Comparison of ENCODE assay signal across 24 cellular contexts in the genomic region with DNA sequence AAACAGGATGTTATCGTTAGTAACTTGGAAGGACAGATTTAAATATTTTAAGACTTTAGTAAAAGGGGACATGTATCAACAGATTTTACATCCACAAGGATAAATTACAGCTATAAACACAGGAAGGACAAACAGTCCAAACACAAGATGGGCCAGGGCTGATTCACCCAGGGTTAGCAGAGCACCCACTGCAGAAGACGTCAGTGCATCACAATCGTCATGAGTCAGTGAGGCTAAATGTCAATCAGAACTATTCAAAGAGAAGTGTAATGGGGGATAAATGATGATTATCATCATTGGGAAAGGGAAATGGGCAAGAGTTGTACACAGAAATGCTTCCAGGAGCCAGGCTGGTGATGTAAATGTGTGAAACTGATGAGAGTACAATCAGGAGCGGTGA.
A peak's percentile ranks its signal among the peaks of the same experiment; 100 is the strongest.
DNase-seq lines count a peak whose midpoint lies in the region; ATAC-seq and TF ChIP-seq lines count a peak whose summit lies in the region.
"Had no signal": no experiment of that assay in that cellular context is flagged by ENCODE, and none has a peak within 500 bp of the region (broad histone marks: within the 10 kb centered on the region; RNA-seq: fewer than 3 reads in every experiment).

No MANE protein-coding gene starts in this region.

- H2BK15ac ChIP-seq in IMR-90 (ENCODE audit: low read depth, low read length), result no peak overlapping the region

- no peak overlapping the region for H2BK5ac ChIP-seq in IMR-90 (ENCODE audit: low read depth, low read length, poor library complexity, severe bottlenecking)

- WGBS in IMR-90 (ENCODE audit: extremely low coverage in 2 of 2, insufficient read length in 1 of 2), 2 experiments, result 50% methylated on average over 2 of the region's 4 CpGs; no CpG with 5 or more reads in 1 of the 2 experiments

- no peaks in the 10 kb centered on the region; the same call in 1 of the 2 replicates for H3K27me3 ChIP-seq in IMR-90 (ENCODE audit: control insufficient read depth, insufficient read depth, low read length)
- H3K27me3 ChIP-seq: BLaER1, dorsolateral prefrontal cortex, gastroesophageal sphincter, SJSA1, thyroid gland had no signal

- CTCF ChIA-PET in IMR-90 (lab: Yijun Ruan, JAX), result no interaction called here

- no peak overlapping the region for H3K27ac ChIP-seq in IMR-90 (ENCODE audit: insufficient read depth, low read length)
- H3K27ac ChIP-seq: BLaER1, dorsolateral prefrontal cortex, gastroesophageal sphincter, parathyroid adenoma, SJSA1, thyroid gland had no signal

- H3K4ac ChIP-seq in IMR-90 (ENCODE audit: low read depth, low read length), result no peak overlapping the region

- H3K9me3 ChIP-seq in IMR-90 (ENCODE audit: control insufficient read depth, insufficient read depth, low read length), result no peaks in the 10 kb centered on the region
- H3K9me3 ChIP-seq: BLaER1, gastroesophageal sphincter, SJSA1, thyroid gland had no signal

- H3K36me3 ChIP-seq in IMR-90 (ENCODE audit: control insufficient read depth, insufficient read depth, low read length), result no peaks in the 10 kb centered on the region
- H3K36me3 ChIP-seq: BLaER1, gastroesophageal sphincter, SJSA1, thyroid gland had no signal

- H4K5ac ChIP-seq in IMR-90 (ENCODE audit: low read depth, low read length), result no peak overlapping the region

- TF ChIP-seq RAD21 in IMR-90 (IDR thresholded peaks at IDR 0.05; ENCODE audit: low read length), result no peak

- no peak overlapping the region for H2BK120ac ChIP-seq in IMR-90 (ENCODE audit: low read depth, low read length)

- H3K9ac ChIP-seq in IMR-90 (ENCODE audit: low read depth, low read length), result no peak overlapping the region
- H3K9ac ChIP-seq: BLaER1, parathyroid adenoma had no signal

- no peak overlapping the region for H3K18ac ChIP-seq in IMR-90 (ENCODE audit: low read depth, low read length)

- TF ChIP-seq POLR2A in IMR-90 (IDR thresholded peaks at IDR 0.05; ENCODE audit: low read depth, low read length), result no peak

- no peak for ATAC-seq in IMR-90 (ENCODE audit: low read depth)
- ATAC-seq in HG03095 (IDR thresholded peaks at IDR 0.05; ENCODE audit: unreplicated experiment), result no peak
- ATAC-seq: gastroesophageal sphincter, right cardiac atrium had no signal

- intact Hi-C loops in IMR-90 (cut with micrococcal nuclease), result no loop called here

- no peaks in the 10 kb centered on the region for H3K79me1 ChIP-seq in IMR-90 (ENCODE audit: low read depth in 1 of 2, low read length in 2 of 2)

- no peak overlapping the region for H3K23ac ChIP-seq in IMR-90 (ENCODE audit: low read depth, low read length)

- H3K14ac ChIP-seq in IMR-90 (replicated peaks; ENCODE audit: low read depth, low read length), result no peak overlapping the region

- no peak overlapping the region for H4K91ac ChIP-seq in IMR-90 (ENCODE audit: insufficient read depth, low read depth, low read length)

- H3K4me1 ChIP-seq in IMR-90 (ENCODE audit: control insufficient read depth, insufficient read depth, low read length), result no peaks in the 10 kb centered on the region
- H3K4me1 ChIP-seq: BLaER1, gastroesophageal sphincter, parathyroid adenoma, SJSA1, thyroid gland had no signal

- no peaks in the 10 kb centered on the region for H3K9me1 ChIP-seq in IMR-90 (ENCODE audit: insufficient read depth, low read length)

- no peak overlapping the region for H4K8ac ChIP-seq in IMR-90 (ENCODE audit: low read depth in 2 of 2, low read length in 2 of 2)

- no peaks in the 10 kb centered on the region for H4K20me1 ChIP-seq in IMR-90 (ENCODE audit: insufficient read depth, low read length)
- H4K20me1 ChIP-seq: BLaER1 had no signal

- in situ Hi-C loops in IMR-90 (cut with MboI; ENCODE audit: low sequenced_read_pairs), result no loop called here

- TF ChIP-seq CTCF in AG09309 (IDR thresholded peaks at IDR 0.05; ENCODE audit: control insufficient read depth, insufficient read depth, low read depth, low read length, missing control alignments) (no peak), IMR-90 (conservative IDR thresholded peaks at IDR 0.05; ENCODE audit: low read depth, low read length) (no peak), foreskin fibroblast (IDR thresholded peaks at IDR 0.05; ENCODE audit: low read depth, low read length) (no peak)

- H2BK20ac ChIP-seq in IMR-90 (ENCODE audit: low read depth, low read length), result no peak overlapping the region

- no peak overlapping the region for H2AK9ac ChIP-seq in IMR-90 (replicated peaks; ENCODE audit: low read depth, low read length, poor library complexity)

- peak; percentile 5 for DNase-seq in AG09309 (ENCODE audit: low read depth)
- DNase-seq in IMR-90, result peak; percentile 31
- peak; percentile 22 for DNase-seq in brain pericyte (ENCODE audit: low read depth, low spot score)
- peak; percentile 54 to 56 for DNase-seq in foreskin fibroblast
- DNase-seq in NCI-H2196 treated with DMSO at 0.1 percent for 48 hours (lab: John Stamatoyannopoulos, UW; ENCODE audit: unreplicated experiment), result no peak
- DNase-seq in DMS53 (lab: John Stamatoyannopoulos, UW), result no peak
- DNase-seq in stimulated activated CD4-positive, alpha-beta T cell treated with anti-CD3 and anti-CD28 coated beads, Interleukin-12 subunit alpha, Interleukin-12 subunit beta, amount 100 ng/mL, for 4 hours, result no peak
- DNase-seq: activated CD4-positive, alpha-beta T cell treated with anti-CD3 and anti-CD28 coated beads for 1 hour; activated CD8-positive, alpha-beta memory T cell treated with anti-CD3 and anti-CD28 coated beads for 24 hours; activated T-cell treated with anti-CD3 and anti-CD28 coated beads, Interleukin-2, amount 50 U/mL, for 1 hour; COR-L47; dorsolateral prefrontal cortex; hypothalamus; midbrain; NCI-H1436; NCI-H524; right cardiac atrium; T-helper 1 cell; thyroid gland had no signal

- dilution Hi-C loops in IMR-90 (cut with HindIII; ENCODE audit: low sequenced_read_pairs, unreplicated experiment), result no loop called here

- H2AK5ac ChIP-seq in IMR-90 (ENCODE audit: low read depth, low read length), result no peak overlapping the region

- no TSS peak for BruUV-seq in IMR-90 (replicated peaks; lab: Mats Ljungman, UMichigan)

- H3K56ac ChIP-seq in IMR-90 (ENCODE audit: extremely low read depth, insufficient read depth, low read length), result no peak overlapping the region

- no peak overlapping the region for H3K4me3 ChIP-seq in AG09309 (ENCODE audit: control insufficient read depth, low read depth, low read length)
- no peak overlapping the region for H3K4me3 ChIP-seq in IMR-90 (ENCODE audit: insufficient read depth, low read depth, low read length)
- H3K4me3 ChIP-seq in foreskin fibroblast (ENCODE audit: low read depth in 1 of 2, low read length in 2 of 2), result no peak overlapping the region
- H3K4me3 ChIP-seq: BLaER1, dorsolateral prefrontal cortex, gastroesophageal sphincter, SJSA1, thyroid gland had no signal

- no peak overlapping the region for H3K4me2 ChIP-seq in IMR-90 (ENCODE audit: low read depth, low read length)
- H3K4me2 ChIP-seq: BLaER1 had no signal

- POLR2A ChIA-PET in IMR-90 (lab: Charles Lee; ENCODE audit: unreplicated experiment), result no interaction called here

- no peak overlapping the region for H2AFZ ChIP-seq in IMR-90 (replicated peaks; ENCODE audit: low read length, poor library complexity)
- H2AFZ ChIP-seq: parathyroid adenoma had no signal

TF ChIP-seq in IMR-90, 13 proteins besides CTCF, POLR2A, EP300 and RAD21:
- TF ChIP-seq BHLHE40 (IDR thresholded peaks at IDR 0.05; ENCODE audit: low read depth, low read length) (no peak), RCOR1 (IDR thresholded peaks at IDR 0.05; ENCODE audit: insufficient replicate concordance, low read length) (no peak), MXI1 (IDR thresholded peaks at IDR 0.05; ENCODE audit: borderline replicate concordance, low read depth, low read length) (no peak), MAZ (IDR thresholded peaks at IDR 0.05; ENCODE audit: borderline replicate concordance, low read depth, low read length) (no peak), USF2 (IDR thresholded peaks at IDR 0.05; ENCODE audit: low read depth, low read length) (no peak)

Comparison
In these comparisons a context has a peak if more than half of its experiments do, and no peak if none do; other contexts are left out.
1. DNase-seq: peak in AG09309 (single experiment), IMR-90 (single experiment), brain pericyte (single experiment) and foreskin fibroblast (2 of 2); none in NCI-H2196 treated with DMSO at 0.1 percent for 48 hours (single experiment), DMS53 (single experiment) and stimulated activated CD4-positive, alpha-beta T cell treated with anti-CD3 and anti-CD28 coated beads, Interleukin-12 subunit alpha, Interleukin-12 subunit beta, amount 100 ng/mL, for 4 hours (single experiment).